25 cellular contexts compared by ENCODE assay signal in genomic region chr7:121595949-121596692, GRCh38.
"Had no signal": no experiment of that assay in that cellular context is flagged by ENCODE, and none has a peak within 500 bp of the region (broad histone marks: within the 10 kb centered on the region; RNA-seq: fewer than 3 reads in every experiment).

No MANE protein-coding gene starts in this region.

- DNase-seq: activated CD4-positive, alpha-beta memory T cell treated with anti-CD3 and anti-CD28 coated beads for 36 hours; activated CD4-positive, alpha-beta T cell treated with anti-CD3 and anti-CD28 coated beads for 48 hours; activated CD8-positive, alpha-beta memory T cell treated with anti-CD3 and anti-CD28 coated beads, Interleukin-2, amount 50 U/mL, for 4 hours; activated effector memory CD4-positive, alpha-beta T cell treated with anti-CD3 and anti-CD28 coated beads, Interleukin-2, amount 50 U/mL, for 16 hours; activated naive CD4-positive, alpha-beta T cell treated with anti-CD3 and anti-CD28 coated beads for 36 hours; activated naive CD8-positive, alpha-beta T cell treated with anti-CD3 and anti-CD28 coated beads for 36 hours; activated T-cell treated with anti-CD3 and anti-CD28 coated beads, Interleukin-2, amount 50 U/mL, for 1 hour; brain microvascular endothelial cell; caudate nucleus; cortex of kidney; effector memory CD8-positive, alpha-beta T cell; erythroblast; kidney glomerular epithelial cell; ovary; retina; sigmoid colon; small intestine; stimulated activated CD4-positive, alpha-beta T cell treated with anti-CD3 and anti-CD28 coated beads, Interleukin-4, amount 100 ng/mL, for 24 hours; substantia nigra; T-helper 9 cell; uterus; WERI-Rb-1 had no signal

- ATAC-seq: activated CD4-positive, CD25-positive, alpha-beta regulatory T cell treated with anti-CD3 and anti-CD28 coated beads, Interleukin-2, amount 50 U/mL, for 24 hours; effector memory CD8-positive, alpha-beta T cell; left lobe of liver; stimulated activated effector memory CD8-positive, alpha-beta T cell treated with anti-CD3 and anti-CD28 coated beads, Interleukin-12 subunit alpha, Interleukin-12 subunit beta, amount 100 ng/mL, for 72 hours had no signal
